In genomic region chr2:241925821-241926441, GRCh38 we compare ENCODE assay signal across 16 cellular contexts. TPM values are rescaled to one million over a fixed set of nuclear protein-coding genes. Genes with fewer than 3 reads are reported as not detected.
A peak's percentile ranks its signal among the peaks of the same experiment; 100 is the strongest.
DNase-seq lines count a peak whose midpoint lies in the region.
"Had no signal": no experiment of that assay in that cellular context is flagged by ENCODE, and none has a peak within 500 bp of the region (broad histone marks: within the 10 kb centered on the region; RNA-seq: fewer than 3 reads in every experiment).

No MANE protein-coding gene starts in this region.

- H3K4me2 ChIP-seq in mesenchymal stem cell (ENCODE audit: low read length, poor library complexity, severe bottlenecking), result no peak overlapping the region
- H3K4me2 ChIP-seq: SK-N-SH had no signal

- H4K8ac ChIP-seq in mesenchymal stem cell (ENCODE audit: low read length), result no peak overlapping the region

- peak overlapping the region in 1 of 2 experiments; percentile 12 for H3K18ac ChIP-seq in mesenchymal stem cell (ENCODE audit: low read depth in 1 of 2, low read length in 2 of 2)

- no peak overlapping the region for H2AK5ac ChIP-seq in mesenchymal stem cell (ENCODE audit: low read length, severe bottlenecking)

- H3K9ac ChIP-seq in mesenchymal stem cell (ENCODE audit: low read length), result no peak overlapping the region
- H3K9ac ChIP-seq: SK-N-SH had no signal

- H3K36me3 ChIP-seq in mesenchymal stem cell (ENCODE audit: control insufficient read depth in 1 of 2, insufficient read depth in 2 of 2, low read depth in 1 of 2, low read length in 2 of 2), result no peaks in the 10 kb centered on the region

- peaks cover 8 to 33% of the 10 kb centered on the region in 2 experiments for H3K27me3 ChIP-seq in mesenchymal stem cell (ENCODE audit: control insufficient read depth in 1 of 2, insufficient read depth in 1 of 2, low read length in 2 of 2)

- peak overlapping the region in 1 of 2 experiments; percentile 20 for H3K14ac ChIP-seq in mesenchymal stem cell (ENCODE audit: low read length in 2 of 2)

- H3K4me3 ChIP-seq in mesenchymal stem cell (ENCODE audit: insufficient read depth in 1 of 2, low read depth in 1 of 2, low read length in 2 of 2), result no peak overlapping the region

- H3K23ac ChIP-seq in mesenchymal stem cell (ENCODE audit: low read length in 2 of 2), result no peak overlapping the region

- no peak overlapping the region for H2BK120ac ChIP-seq in mesenchymal stem cell (ENCODE audit: low read depth, low read length)

- H3K9me3 ChIP-seq in mesenchymal stem cell (ENCODE audit: control insufficient read depth, low read length), result no peaks in the 10 kb centered on the region
- H3K9me3 ChIP-seq: SK-N-SH had no signal

- no peaks in the 10 kb centered on the region for H3K79me1 ChIP-seq in mesenchymal stem cell (replicated peaks; ENCODE audit: low read length, poor library complexity, severe bottlenecking)

- H2BK15ac ChIP-seq in mesenchymal stem cell (ENCODE audit: low read depth, poor library complexity, severe bottlenecking), result no peak overlapping the region

- H3K4me1 ChIP-seq in mesenchymal stem cell (ENCODE audit: control insufficient read depth, insufficient read depth, low read depth, low read length), result no peaks in the 10 kb centered on the region

- no peak overlapping the region for H4K91ac ChIP-seq in mesenchymal stem cell (ENCODE audit: low read length)

- peak overlapping the region; percentile 4 for H2AFZ ChIP-seq in mesenchymal stem cell (ENCODE audit: low read depth, low read length)

- DNase-seq in activated T-cell treated with anti-CD3 and anti-CD28 coated beads, Interleukin-2, amount 50 U/mL, for 1 hour, result peak; percentile 11
- no peak for DNase-seq in activated T-cell treated with anti-CD3 and anti-CD28 coated beads for 4 hours
- DNase-seq in caudate nucleus (lab: John Stamatoyannopoulos, UW), result peak in 37 of 61 donors; percentile 13 to 93 (median 46)
- DNase-seq in mesenchymal stem cell, result no peak
- peak; percentile 77 for DNase-seq in putamen (ENCODE audit: low spot score)
- DNase-seq in SIG-M5 (lab: John Stamatoyannopoulos, UW), result no peak
- DNase-seq in hepatic stellate cell (ENCODE audit: low spot score), result no peak
- DNase-seq in NCI-H2107 treated with DMSO at 0.1 percent for 48 hours (lab: John Stamatoyannopoulos, UW; ENCODE audit: unreplicated experiment), result no peak
- DNase-seq: 8988T; activated CD8-positive, alpha-beta T cell treated with anti-CD3 and anti-CD28 coated beads for 36 hours; C1 segment of cervical spinal cord; central memory CD4-positive, alpha-beta T cell; glutamatergic neuron; NCI-H146; NCI-H226; SK-N-SH had no signal

- H2BK5ac ChIP-seq in mesenchymal stem cell (ENCODE audit: low read depth, low read length, poor library complexity, severe bottlenecking), result no peak overlapping the region

- H3K27ac ChIP-seq in caudate nucleus (ENCODE audit: low read depth, low read length) (no peak overlapping the region), mesenchymal stem cell (ENCODE audit: low read length, poor library complexity, severe bottlenecking) (no peak overlapping the region)

- WGBS in mesenchymal stem cell, result 84% methylated on average over 20 of the region's 21 CpGs

- no peak overlapping the region for H2BK12ac ChIP-seq in mesenchymal stem cell (ENCODE audit: low read length in 2 of 2)

- H3K4ac ChIP-seq in mesenchymal stem cell (ENCODE audit: low read depth in 1 of 2, low read length in 2 of 2), result no peak overlapping the region

RNA-seq across cellular contexts. Expression of gene RTP5, which starts 56.4 kb away (rescaled TPM):
- polyA plus RNA-seq in mesenchymal stem cell (2013, experiment 1 of 2), result not detected
- polyA plus RNA-seq in mesenchymal stem cell (2013, experiment 2 of 2), result not detected
- polyA plus RNA-seq: SK-N-SH had no signal

Comparison
In these comparisons a context has a peak if more than half of its experiments do, and no peak if none do; other contexts are left out.
1. DNase-seq: peak in activated T-cell treated with anti-CD3 and anti-CD28 coated beads, Interleukin-2, amount 50 U/mL, for 1 hour (single experiment), caudate nucleus (37 of 61) and putamen (single experiment); none in activated T-cell treated with anti-CD3 and anti-CD28 coated beads for 4 hours (single experiment), mesenchymal stem cell (single experiment), SIG-M5 (single experiment), hepatic stellate cell (single experiment) and NCI-H2107 treated with DMSO at 0.1 percent for 48 hours (single experiment).